20 cellular contexts compared by ENCODE assay signal in genomic region chr3:36804295-36805055, GRCh38. TPM values are rescaled to one million over a fixed set of nuclear protein-coding genes. Genes with fewer than 3 reads are reported as not detected.
A peak's percentile ranks its signal among the peaks of the same experiment; 100 is the strongest.
DNase-seq lines count a peak whose midpoint lies in the region; ATAC-seq and TF ChIP-seq lines count a peak whose summit lies in the region.
"Had no signal": no experiment of that assay in that cellular context is flagged by ENCODE, and none has a peak within 500 bp of the region (broad histone marks: within the 10 kb centered on the region; RNA-seq: fewer than 3 reads in every experiment).

No MANE protein-coding gene starts in this region.

- H3K27ac Mint-ChIP-seq in stimulated activated naive CD8-positive, alpha-beta T cell treated with anti-CD3 and anti-CD28 coated beads, Interleukin-15, amount 100 ng/mL, for 72 hours: no peak overlapping the region
- H3K27ac Mint-ChIP-seq: activated CD4-positive, alpha-beta T cell treated with anti-CD3 and anti-CD28 coated beads, Interleukin-2, amount 10 ng/mL, durations not matched to agents 24 days and 14 days; progenitor cell of endocrine pancreas; T-helper 17 cell had no signal

- H3K27me3 ChIP-seq in dorsolateral prefrontal cortex (peaks cover 0 to 3% (median 0%) of the 10 kb centered on the region in 45 donors), trophoblast cell (ENCODE audit: insufficient read depth, low read length) (no peaks in the 10 kb centered on the region)

- H3K27me3 Mint-ChIP-seq in stimulated activated naive CD8-positive, alpha-beta T cell treated with anti-CD3 and anti-CD28 coated beads, Interleukin-15, amount 100 ng/mL, for 72 hours: peaks cover 24% of the 10 kb centered on the region
- H3K27me3 Mint-ChIP-seq: progenitor cell of endocrine pancreas had no signal

- peaks cover 2% of the 10 kb centered on the region for H3K9me3 ChIP-seq in trophoblast cell (ENCODE audit: insufficient read depth, low read depth, low read length)

- H3K79me1 ChIP-seq in trophoblast cell (ENCODE audit: low read length): no peaks in the 10 kb centered on the region

- intact Hi-C loops in dorsolateral prefrontal cortex (cut with DNase I): no loop called here
- intact Hi-C loops in left cardiac atrium (cut with DNase I): no loop called here

- no peak overlapping the region for H3K9ac ChIP-seq in trophoblast cell (ENCODE audit: low read length)

- no peaks in the 10 kb centered on the region for H3K79me2 ChIP-seq in trophoblast cell (ENCODE audit: control insufficient read depth, insufficient read depth, low read length, poor library complexity)

- no peak overlapping the region for H2BK120ac ChIP-seq in trophoblast cell (ENCODE audit: insufficient read depth, low read length, poor library complexity)

- H3K9me3 Mint-ChIP-seq in stimulated activated naive CD8-positive, alpha-beta T cell treated with anti-CD3 and anti-CD28 coated beads, Interleukin-15, amount 100 ng/mL, for 72 hours: peaks cover 8 to 18% of the 10 kb centered on the region in 2 donors
- H3K9me3 Mint-ChIP-seq: activated CD4-positive, alpha-beta T cell treated with anti-CD3 and anti-CD28 coated beads, Interleukin-2, amount 10 ng/mL, durations not matched to agents 24 days and 14 days had no signal

- no peak overlapping the region for H3K4ac ChIP-seq in trophoblast cell (ENCODE audit: low read depth, low read length)

- no peak overlapping the region for H3K23ac ChIP-seq in trophoblast cell (ENCODE audit: low read length)

- no peaks in the 10 kb centered on the region for H3K4me1 ChIP-seq in trophoblast cell (ENCODE audit: control insufficient read depth in 1 of 2, insufficient read depth in 2 of 2, low read length in 2 of 2)

- no peaks in the 10 kb centered on the region for H3K36me3 ChIP-seq in trophoblast cell (ENCODE audit: control insufficient read depth in 1 of 2, insufficient read depth in 2 of 2, low read length in 2 of 2)

- no peak overlapping the region for H4K8ac ChIP-seq in trophoblast cell (ENCODE audit: low read depth, low read length)

- H2AK5ac ChIP-seq in trophoblast cell (ENCODE audit: low read length): no peak overlapping the region

- no peak for TF ChIP-seq CTCF in dorsolateral prefrontal cortex (IDR thresholded peaks at IDR 0.05 in 54 of 56, conservative IDR thresholded peaks at IDR 0.05 in 2 of 56; ENCODE audit: low read depth in 1 of 56, partially characterized antibody in 56 of 56)

- H3K4me3 Mint-ChIP-seq in stimulated activated naive CD8-positive, alpha-beta T cell treated with anti-CD3 and anti-CD28 coated beads, Interleukin-15, amount 100 ng/mL, for 72 hours: no peak overlapping the region
- H3K4me3 Mint-ChIP-seq: activated CD4-positive, alpha-beta T cell treated with anti-CD3 and anti-CD28 coated beads, Interleukin-2, amount 10 ng/mL, durations not matched to agents 24 days and 14 days; T-helper 17 cell had no signal

- DNase-seq in Ammon's horn (ENCODE audit: low spot score) (peak; percentile 54), DMS53 (lab: John Stamatoyannopoulos, UW) (peak; percentile 71), NCI-H2171 treated with DMSO at 0.1 percent for 48 hours (lab: John Stamatoyannopoulos, UW) (peak; percentile 42), dorsolateral prefrontal cortex (peak in 6 of 10 donors; percentile 20 to 67 (median 36)), T1000 (lab: John Stamatoyannopoulos, UW) (no peak), left cardiac atrium (no peak), trophoblast cell (no peak)
- no peak for DNase-seq in stimulated activated naive CD8-positive, alpha-beta T cell treated with anti-CD3 and anti-CD28 coated beads, Interleukin-15, amount 100 ng/mL, for 72 hours
- DNase-seq: activated CD4-positive, alpha-beta T cell treated with anti-CD3 and anti-CD28 coated beads, Interleukin-2, amount 10 ng/mL, durations not matched to agents 24 days and 14 days; EL; kidney glomerular epithelial cell; mucosa of descending colon; NK-92 treated with Interleukin-12 subunit alpha and Interleukin-12 subunit beta, amount 100 ng/mL, for 24 hours; stimulated activated CD4-positive, alpha-beta T cell treated with anti-CD3 and anti-CD28 coated beads, Interleukin-15, amount 100 ng/mL, for 24 hours; T-helper 17 cell had no signal

- no peak overlapping the region for H3K18ac ChIP-seq in trophoblast cell (ENCODE audit: low read length)

- H3K4me3 ChIP-seq in dorsolateral prefrontal cortex (no peak overlapping the region), trophoblast cell (ENCODE audit: low read depth, low read length) (no peak overlapping the region)
- H3K4me3 ChIP-seq: GM12878, mucosa of descending colon had no signal

- no peak overlapping the region for H4K12ac ChIP-seq in trophoblast cell (ENCODE audit: low read depth, low read length)

- no peak for ATAC-seq in stimulated activated naive CD8-positive, alpha-beta T cell treated with anti-CD3 and anti-CD28 coated beads, Interleukin-15, amount 100 ng/mL, for 72 hours
- ATAC-seq in left cardiac atrium: no peak
- ATAC-seq: GM12878, mucosa of descending colon, Right ventricle myocardium inferior, T-helper 17 cell had no signal

- no CpG with 5 or more reads among the region's 2 CpGs for WGBS in trophoblast cell (ENCODE audit: extremely low coverage, insufficient coverage, insufficient read length)

- H3K14ac ChIP-seq in trophoblast cell (ENCODE audit: low read length): no peak overlapping the region

- no peaks in the 10 kb centered on the region for H3K4me1 Mint-ChIP-seq in stimulated activated naive CD8-positive, alpha-beta T cell treated with anti-CD3 and anti-CD28 coated beads, Interleukin-15, amount 100 ng/mL, for 72 hours
- H3K4me1 Mint-ChIP-seq: activated CD4-positive, alpha-beta T cell treated with anti-CD3 and anti-CD28 coated beads, Interleukin-2, amount 10 ng/mL, durations not matched to agents 24 days and 14 days; T-helper 17 cell had no signal

- no peak overlapping the region for H2AFZ ChIP-seq in trophoblast cell (ENCODE audit: insufficient read depth, low read length, poor library complexity)

- H4K91ac ChIP-seq in trophoblast cell (ENCODE audit: low read depth, low read length): no peak overlapping the region

- H3K27ac ChIP-seq in dorsolateral prefrontal cortex (no peak overlapping the region), trophoblast cell (ENCODE audit: low read depth, low read length) (no peak overlapping the region)
- H3K27ac ChIP-seq: epithelial cell of prostate had no signal

- no peak overlapping the region for H3K4me2 ChIP-seq in trophoblast cell (ENCODE audit: low read length)

- no peak overlapping the region for H2BK12ac ChIP-seq in trophoblast cell (ENCODE audit: low read length)

- H2BK5ac ChIP-seq in trophoblast cell (ENCODE audit: low read depth, low read length, poor library complexity): no peak overlapping the region

RNA-seq across cellular contexts. Expression of gene DCLK3, which starts 40.1 kb away (rescaled TPM):
- total RNA-seq in dorsolateral prefrontal cortex (1 to 10 TPM in 94 of 120 experiments, under 1 TPM in 26; 0.18 to 5.4 (median 1.7) TPM), left cardiac atrium (under 1 TPM; 0.21 to 0.89 TPM)
- polyA plus RNA-seq in trophoblast cell (2013): 0.01 TPM in 2 replicates
- total RNA-seq: activated CD4-positive, alpha-beta T cell treated with anti-CD3 and anti-CD28 coated beads, Interleukin-2, amount 10 ng/mL, durations not matched to agents 24 days and 14 days; chondrocyte; GM12878; T-helper 17 cell had no signal
- polyA plus RNA-seq: GM12878 had no signal

Comparison
In these comparisons a context has a peak if more than half of its experiments do, and no peak if none do; other contexts are left out.
1. DNase-seq: peak in Ammon's horn (single experiment), DMS53 (single experiment), NCI-H2171 treated with DMSO at 0.1 percent for 48 hours (single experiment) and dorsolateral prefrontal cortex (6 of 10); none in stimulated activated naive CD8-positive, alpha-beta T cell treated with anti-CD3 and anti-CD28 coated beads, Interleukin-15, amount 100 ng/mL, for 72 hours (0 of 2), T1000 (single experiment), left cardiac atrium (single experiment) and trophoblast cell (0 of 2).